ENCODE assay signal across 12 cellular contexts in genomic region chr12:113310489-113310888, GRCh38. TPM values are rescaled to one million over a fixed set of nuclear protein-coding genes. Genes with fewer than 3 reads are reported as not detected.
A peak's percentile ranks its signal among the peaks of the same experiment; 100 is the strongest.
DNase-seq lines count a peak whose midpoint lies in the region; ATAC-seq, FAIRE-seq and TF ChIP-seq lines count a peak whose summit lies in the region.
"Had no signal": no experiment of that assay in that cellular context is flagged by ENCODE, and none has a peak within 500 bp of the region (broad histone marks: within the 10 kb centered on the region; RNA-seq: fewer than 3 reads in every experiment).

No MANE protein-coding gene starts in this region.

- DNase-seq in NCI-H2171 treated with DMSO at 0.1 percent for 48 hours (lab: John Stamatoyannopoulos, UW): peak; percentile 18
- no peak for DNase-seq in NCI-H2171 (lab: John Stamatoyannopoulos, UW)
- peak; percentile 58 for DNase-seq in H7
- DNase-seq in PC-3: peak; percentile 51
- DNase-seq in iris pigment epithelial cell (ENCODE audit: low read depth): peak; percentile 36
- no peak for DNase-seq in medulla oblongata (ENCODE audit: extremely low spot score)
- DNase-seq in H54 (ENCODE audit: insufficient read length, low spot score): no peak
- no peak for DNase-seq in ovary
- DNase-seq: activated CD8-positive, alpha-beta memory T cell treated with anti-CD3 and anti-CD28 coated beads, Interleukin-2, amount 50 U/mL, for 4 hours; heart left ventricle; naive B cell; T-helper 17 cell had no signal

- no peak overlapping the region for H3K4me3 ChIP-seq in H7 (ENCODE audit: insufficient read depth, low read depth, low read length)
- H3K4me3 ChIP-seq in PC-3 (ENCODE audit: low read length): no peak overlapping the region
- no peak overlapping the region for H3K4me3 ChIP-seq in ovary
- H3K4me3 ChIP-seq: heart left ventricle had no signal

- FAIRE-seq in H54 (lab: Jason Lieb, UNC): no peak

- no peaks in the 10 kb centered on the region for H3K9me3 ChIP-seq in PC-3 (ENCODE audit: low read length)
- H3K9me3 ChIP-seq in ovary: no peaks in the 10 kb centered on the region
- H3K9me3 ChIP-seq: heart left ventricle had no signal

- H3K79me2 ChIP-seq in PC-3 (ENCODE audit: low read length): no peaks in the 10 kb centered on the region

- 93 to 100% (median 94%) methylated on average over 1 of the region's 1 CpG for WGBS in ovary, 3 donors

- H4K20me1 ChIP-seq in PC-3 (ENCODE audit: low read length): no peaks in the 10 kb centered on the region

- ATAC-seq in PC-3: no peak
- ATAC-seq: heart left ventricle, T-helper 17 cell had no signal

- H3K9ac ChIP-seq in PC-3 (ENCODE audit: low read length): no peak overlapping the region

- H3F3A ChIP-seq in PC-3 (ENCODE audit: low read length, unreplicated experiment): no peaks in the 10 kb centered on the region

- H3K27ac ChIP-seq in PC-3 (ENCODE audit: low read length) (no peak overlapping the region), ovary (no peak overlapping the region)
- H3K27ac ChIP-seq: heart left ventricle had no signal

- H3K4me2 ChIP-seq in PC-3 (ENCODE audit: low read length): no peak overlapping the region

- H3K9me2 ChIP-seq in PC-3 (replicated peaks; ENCODE audit: low read length): no peaks in the 10 kb centered on the region

- no peak for TF ChIP-seq POLR2A in H54 (IDR thresholded peaks at IDR 0.05; ENCODE audit: low read depth, low read length)
- TF ChIP-seq POLR2A in ovary (IDR thresholded peaks at IDR 0.05): no peak

- POLR2A ChIA-PET in PC-3 (lab: Charles Lee; ENCODE audit: unreplicated experiment): no interaction called here

- H3K36me3 ChIP-seq in H7 (replicated peaks; ENCODE audit: control insufficient read depth, insufficient read depth, low read length) (peaks cover 6% of the 10 kb centered on the region), PC-3 (ENCODE audit: low read depth, low read length) (peaks cover 4% of the 10 kb centered on the region; the same call in 1 of the 2 replicates), ovary (no peaks in the 10 kb centered on the region)

- TF ChIP-seq EP300 in ovary (IDR thresholded peaks at IDR 0.05): no peak

- H3K27me3 ChIP-seq in H7 (ENCODE audit: control insufficient read depth, insufficient read depth, low read length): no peaks in the 10 kb centered on the region
- H3K27me3 ChIP-seq in PC-3 (ENCODE audit: low read length): no peaks in the 10 kb centered on the region
- no peaks in the 10 kb centered on the region for H3K27me3 ChIP-seq in ovary
- H3K27me3 ChIP-seq: heart left ventricle had no signal

- CTCF ChIA-PET in PC-3 (lab: Charles Lee): interaction anchor here (0.5 to 0.7 kb wide), 2 partner anchors 17 to 114 kb away, joined by 3 read pairs; no protein-coding TSS in a partner anchor

- BruUV-seq in PC-3 (replicated peaks; lab: Mats Ljungman, UMichigan): no TSS peak

- H3K4me1 ChIP-seq in PC-3 (ENCODE audit: insufficient read depth, low read length) (peaks cover 25% of the 10 kb centered on the region), ovary (ENCODE audit: insufficient read depth) (no peaks in the 10 kb centered on the region)

- intact Hi-C loops in PC-3 (cut with micrococcal nuclease) (loop anchor here (5.0 kb wide), 1 partner anchor 113 kb away; no protein-coding TSS in a partner anchor), ovary (cut with DNase I) (no loop called here)

- no peak overlapping the region for H2AFZ ChIP-seq in PC-3 (ENCODE audit: low read length)

- peak; percentile 54 for TF ChIP-seq CTCF in PC-3 (conservative IDR thresholded peaks at IDR 0.05; ENCODE audit: low read depth, low read length)
- no peak for TF ChIP-seq CTCF in ovary (IDR thresholded peaks at IDR 0.05)

RNA-seq across cellular contexts. Expression of gene SLC8B1, which starts 24.4 kb away (rescaled TPM):
- 10.7 and 16.7 TPM in 2 replicates for total RNA-seq in H7 (2014; rRNA removed; shearing (Covaris generic))
- total RNA-seq in PC-3 (2014; rRNA removed) (34.1 and 50.2 TPM in 2 replicates), ovary (100 to 1,000 TPM in 3 of 7 donors, 10 to 100 TPM in 4; 36.9 to 117 (median 88.0) TPM)
- polyA plus RNA-seq in ovary: 10 to 100 TPM; 61.0 to 72.9 TPM

RNA-seq across cellular contexts. Expression of gene PLBD2, which starts 47.9 kb away (rescaled TPM):
- total RNA-seq in H7 (2014; rRNA removed; shearing (Covaris generic)): 12.6 and 12.7 TPM in 2 replicates
- total RNA-seq in PC-3 (2014; rRNA removed): 18.8 and 38.1 TPM in 2 replicates
- 100 to 1,000 TPM in 1 of 7 donors, 10 to 100 TPM in 6; 31.5 to 101 (median 81.9) TPM for total RNA-seq in ovary
- polyA plus RNA-seq in ovary: 100 to 1,000 TPM in 1 of 2 donors, 10 to 100 TPM in 1; 45.0 to 135 TPM

Comparison
In these comparisons a context has a peak if more than half of its experiments do, and no peak if none do; other contexts are left out.
1. DNase-seq: peak in NCI-H2171 treated with DMSO at 0.1 percent for 48 hours (single experiment), H7 (single experiment), PC-3 (single experiment) and iris pigment epithelial cell (single experiment); none in NCI-H2171 (single experiment), medulla oblongata (single experiment), H54 (single experiment) and ovary (0 of 5).